Comparison of ENCODE assay signal across 8 cellular contexts in the genomic region with DNA sequence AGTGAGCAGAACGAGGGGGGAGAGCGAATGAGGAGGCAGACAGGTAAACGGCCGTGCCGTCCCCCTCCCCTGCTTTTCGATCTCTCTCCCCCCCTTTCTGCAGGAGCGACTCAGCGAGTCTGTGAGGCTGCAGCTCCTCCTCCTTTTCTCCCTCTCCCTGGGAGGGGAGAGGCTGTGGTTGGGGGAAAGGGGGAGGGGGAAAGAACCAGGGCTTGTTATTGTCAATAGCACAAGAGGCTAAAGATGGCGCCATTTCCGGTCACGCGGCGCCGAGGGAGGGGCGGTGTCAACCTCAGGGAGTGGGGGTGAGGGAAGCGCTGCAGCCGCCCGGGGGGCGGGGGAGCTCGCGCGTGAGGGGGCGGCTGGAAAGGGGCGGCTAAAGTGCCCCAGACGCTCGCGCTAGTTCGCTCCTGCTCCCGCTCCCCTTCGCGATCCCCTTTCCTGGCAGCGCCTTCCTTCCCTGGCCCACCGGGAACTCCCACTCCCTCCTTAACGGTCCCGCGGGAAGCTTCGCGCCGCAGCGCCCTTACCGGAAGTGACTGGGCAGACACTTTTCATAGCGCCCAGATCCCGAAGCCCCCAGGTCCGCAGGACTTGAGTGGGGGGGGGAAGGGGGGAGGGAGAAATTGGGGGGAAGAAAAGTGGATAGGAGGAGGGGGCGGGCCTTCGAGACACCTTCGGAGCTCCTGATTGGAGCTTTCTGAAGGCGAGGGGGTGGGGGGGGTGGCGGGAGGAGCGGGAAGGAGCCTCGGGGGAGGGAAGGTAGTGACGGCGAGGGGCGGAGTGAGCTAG. TPM values are rescaled to one million over a fixed set of nuclear protein-coding genes. Genes with fewer than 3 reads are reported as not detected.
DNase-seq lines count a peak whose midpoint lies in the region; ATAC-seq and FAIRE-seq lines count a peak whose summit lies in the region.

A gene (minus strand): TSS at position 121 of the 792 bp plus-strand sequence. CDS start 324 bp downstream, outside the sequence.

- peak within 1 kb of the TSS; percentile 79 for H2BK5ac ChIP-seq in mesenchymal stem cell (ENCODE audit: low read depth, low read length, poor library complexity, severe bottlenecking)

- peak within 1 kb of the TSS; percentile 54 to 72 for H2BK12ac ChIP-seq in mesenchymal stem cell (ENCODE audit: low read length in 2 of 2)

- peak within 1 kb of the TSS; percentile 65 to 91 for H3K4me3 ChIP-seq in mesenchymal stem cell (ENCODE audit: insufficient read depth in 1 of 2, low read depth in 1 of 2, low read length in 2 of 2)

- peaks cover 3% of the 10 kb centered on the region for H3K4me1 ChIP-seq in mesenchymal stem cell (ENCODE audit: control insufficient read depth, insufficient read depth, low read depth, low read length)

- H3K36me3 ChIP-seq in mesenchymal stem cell (ENCODE audit: control insufficient read depth in 1 of 2, insufficient read depth in 2 of 2, low read depth in 1 of 2, low read length in 2 of 2), result peaks cover 0 to 14% of the 10 kb centered on the region in 2 experiments

- peaks cover 13% of the 10 kb centered on the region for H3K36me3 Mint-ChIP-seq in effector memory CD8-positive, alpha-beta T cell (ENCODE audit: insufficient read depth)

- peak within 1 kb of the TSS in 1 of 2 experiments; percentile 86 for H3K14ac ChIP-seq in mesenchymal stem cell (ENCODE audit: low read length in 2 of 2)

- H3K27ac Mint-ChIP-seq in effector memory CD8-positive, alpha-beta T cell, result peak within 1 kb of the TSS; percentile 92 to 94

- no peaks in the 10 kb centered on the region for H3K27me3 Mint-ChIP-seq in effector memory CD8-positive, alpha-beta T cell

- no peak for FAIRE-seq in HTR-8/SVneo (lab: Jason Lieb, UNC)

- H4K91ac ChIP-seq in mesenchymal stem cell (ENCODE audit: low read length), result peak within 1 kb of the TSS; percentile 90

- H2BK15ac ChIP-seq in mesenchymal stem cell (ENCODE audit: low read depth, poor library complexity, severe bottlenecking), result peak within 1 kb of the TSS; percentile 52

- no peaks in the 10 kb centered on the region for H3K9me3 Mint-ChIP-seq in effector memory CD8-positive, alpha-beta T cell

- peaks cover 4 to 27% of the 10 kb centered on the region in 2 donors for H3K4me1 Mint-ChIP-seq in effector memory CD8-positive, alpha-beta T cell (ENCODE audit: low read depth in 2 of 2)

- peak within 1 kb of the TSS; percentile 75 for H4K8ac ChIP-seq in mesenchymal stem cell (ENCODE audit: low read length)

- no peaks in the 10 kb centered on the region for H3K9me3 ChIP-seq in mesenchymal stem cell (ENCODE audit: control insufficient read depth, low read length)

- H3K79me1 ChIP-seq in mesenchymal stem cell (replicated peaks; ENCODE audit: low read length, poor library complexity, severe bottlenecking), result peaks cover 3% of the 10 kb centered on the region

- peak within 1 kb of the TSS; percentile 95 for H3K9ac ChIP-seq in mesenchymal stem cell (ENCODE audit: low read length)

- H2AK5ac ChIP-seq in mesenchymal stem cell (ENCODE audit: low read length, severe bottlenecking), result peak within 1 kb of the TSS; percentile 93

- peak within 1 kb of the TSS; percentile 81 to 88 for H3K18ac ChIP-seq in mesenchymal stem cell (ENCODE audit: low read depth in 1 of 2, low read length in 2 of 2)

- H2AFZ ChIP-seq in mesenchymal stem cell (ENCODE audit: low read depth, low read length), result no peak within 1 kb of the TSS

- WGBS in mesenchymal stem cell, result 3% methylated on average over 12 of the region's 54 CpGs

- H3K4me2 ChIP-seq in mesenchymal stem cell (ENCODE audit: low read length, poor library complexity, severe bottlenecking), result peak within 1 kb of the TSS; percentile 70

- H3K23ac ChIP-seq in mesenchymal stem cell (ENCODE audit: low read length in 2 of 2), result no peak within 1 kb of the TSS

- peak; percentile 91 for DNase-seq in COLO668 (lab: John Stamatoyannopoulos, UW; ENCODE audit: unreplicated experiment)
- peak; percentile 42 for DNase-seq in HTR-8/SVneo (ENCODE audit: insufficient read length, low spot score)
- peak; percentile 86 for DNase-seq in NOMO-1 treated with DMSO at 0.1 percent for 48 hours (lab: John Stamatoyannopoulos, UW; ENCODE audit: unreplicated experiment)
- peak; percentile 48 to 74 (median 58) for DNase-seq in activated CD8-positive, alpha-beta memory T cell treated with anti-CD3 and anti-CD28 coated beads for 48 hours (ENCODE audit: low read depth in 2 of 3, low spot score in 2 of 3)
- DNase-seq in effector memory CD8-positive, alpha-beta T cell, result peak; percentile 86 to 91 (median 87)
- peak; percentile 97 for DNase-seq in mesenchymal stem cell
- DNase-seq in stimulated activated CD8-positive, alpha-beta memory T cell treated with anti-CD3 and anti-CD28 coated beads, Interleukin-12 subunit alpha, Interleukin-12 subunit beta, amount 100 ng/mL, for 24 hours (ENCODE audit: extremely low read depth), result peak; percentile 71

- no peaks in the 10 kb centered on the region for H3K27me3 ChIP-seq in mesenchymal stem cell (ENCODE audit: control insufficient read depth in 1 of 2, insufficient read depth in 1 of 2, low read length in 2 of 2)

- H2BK120ac ChIP-seq in mesenchymal stem cell (ENCODE audit: low read depth, low read length), result peak within 1 kb of the TSS; percentile 34

- ATAC-seq in GM21367 (IDR thresholded peaks at IDR 0.05; ENCODE audit: unreplicated experiment), result peak; percentile 77
- ATAC-seq in effector memory CD8-positive, alpha-beta T cell (replicated peaks), result peak; percentile 89

- H3K27ac ChIP-seq in mesenchymal stem cell (ENCODE audit: low read length, poor library complexity, severe bottlenecking), result peak within 1 kb of the TSS; percentile 100

- peak within 1 kb of the TSS in 1 of 2 experiments; percentile 86 for H3K4ac ChIP-seq in mesenchymal stem cell (ENCODE audit: low read depth in 1 of 2, low read length in 2 of 2)

- H3K4me3 Mint-ChIP-seq in effector memory CD8-positive, alpha-beta T cell, result peak within 1 kb of the TSS; percentile 93 to 95

RNA-seq across cellular contexts. Expression of the gene that starts here (rescaled TPM):
- polyA plus RNA-seq in mesenchymal stem cell (2013, experiment 1 of 2), result 39.2 TPM
- polyA plus RNA-seq in mesenchymal stem cell (2013, experiment 2 of 2), result 39.5 TPM

Comparison
In these comparisons a context has a peak if more than half of its experiments do, and no peak if none do; other contexts are left out.
1. Peak in every context shown above with its lines: DNase-seq, ATAC-seq, H3K4me3 ChIP-seq and H3K27ac ChIP-seq.
2. DNase-seq: peak in every context shown above with its lines; median percentile 97 in mesenchymal stem cell; 91 in COLO668; 87 in effector memory CD8-positive, alpha-beta T cell; 86 in NOMO-1 treated with DMSO at 0.1 percent for 48 hours; 71 in stimulated activated CD8-positive, alpha-beta memory T cell treated with anti-CD3 and anti-CD28 coated beads, Interleukin-12 subunit alpha, Interleukin-12 subunit beta, amount 100 ng/mL, for 24 hours; 58 in activated CD8-positive, alpha-beta memory T cell treated with anti-CD3 and anti-CD28 coated beads for 48 hours; 42 in HTR-8/SVneo.